ENCODE assay signal across 25 cellular contexts in the genomic region with DNA sequence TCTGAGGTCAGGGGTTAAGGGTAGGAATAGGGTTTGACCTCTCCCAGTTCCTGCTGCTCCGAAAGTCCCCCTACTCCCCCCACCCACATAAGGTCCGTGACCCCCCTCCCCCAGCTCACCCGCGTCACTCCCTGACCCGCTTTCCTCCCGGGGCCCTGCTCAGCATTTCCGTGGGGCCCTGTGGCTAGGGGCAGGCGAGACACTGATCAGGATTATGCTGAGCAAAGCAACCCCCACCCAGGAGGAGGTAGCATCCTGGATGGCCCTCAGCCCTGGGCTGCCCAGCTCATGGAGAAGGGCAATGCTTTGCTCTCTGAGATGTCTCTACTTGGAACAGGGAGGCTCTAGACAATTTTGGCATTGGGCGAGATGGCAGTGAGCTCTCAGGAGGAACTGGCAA. TPM values are rescaled to one million over a fixed set of nuclear protein-coding genes. Genes with fewer than 3 reads are reported as not detected.
DNase-seq lines count a peak whose midpoint lies in the region; ATAC-seq and TF ChIP-seq lines count a peak whose summit lies in the region.
"Had no signal": no experiment of that assay in that cellular context is flagged by ENCODE, and none has a peak within 500 bp of the region (broad histone marks: within the 10 kb centered on the region; RNA-seq: fewer than 3 reads in every experiment).

No MANE protein-coding gene starts in this region.

- H3K36me3 ChIP-seq in BLaER1 (no peaks in the 10 kb centered on the region), PC-3 (ENCODE audit: low read depth, low read length) (no peaks in the 10 kb centered on the region)
- no peaks in the 10 kb centered on the region for H3K36me3 ChIP-seq in CD4-positive, CD25-positive, alpha-beta regulatory T cell (ENCODE audit: control insufficient read depth, insufficient read depth, low read length)
- H3K36me3 ChIP-seq: colonic mucosa had no signal

- H3K4me1 ChIP-seq in BLaER1 (peaks cover 99% of the 10 kb centered on the region), PC-3 (ENCODE audit: insufficient read depth, low read length) (peaks cover 8% of the 10 kb centered on the region; the same call in 1 of the 2 replicates)
- peaks cover 72% of the 10 kb centered on the region for H3K4me1 ChIP-seq in CD4-positive, CD25-positive, alpha-beta regulatory T cell (ENCODE audit: control insufficient read depth, insufficient read depth, low read length, poor library complexity, severe bottlenecking)

- H3K4me1 Mint-ChIP-seq in CD4-positive, CD25-positive, alpha-beta regulatory T cell: peaks cover 7 to 69% (median 30%) of the 10 kb centered on the region in 4 donors
- H3K4me1 Mint-ChIP-seq in immature natural killer cell: peaks cover 41 to 42% of the 10 kb centered on the region in 2 donors

- no peak for DNase-seq in CD4-positive, CD25-positive, alpha-beta regulatory T cell
- no peak for DNase-seq in immature natural killer cell
- no peak for DNase-seq in NCI-H1436 (lab: John Stamatoyannopoulos, UW)
- DNase-seq in PC-3: no peak
- DNase-seq: activated CD4-positive, alpha-beta T cell treated with anti-CD3 and anti-CD28 coated beads, Interleukin-2, amount 50 U/mL, for 4 hours; activated gamma-delta T cell treated with Interleukin-2 at 50 U/mL for 16 hours; AML-193; colonic mucosa; islet precursor cell; naive B cell; NCI-H1105; NCI-H2107 had no signal

- H3K4me2 ChIP-seq in BLaER1: peak overlapping the region; percentile 88
- no peak overlapping the region for H3K4me2 ChIP-seq in PC-3 (ENCODE audit: low read length)
- H3K4me2 ChIP-seq: hepatocyte, KMS-11 had no signal

- peak overlapping the region; percentile 5 to 80 (median 72) for H3K4me3 Mint-ChIP-seq in CD4-positive, CD25-positive, alpha-beta regulatory T cell
- H3K4me3 Mint-ChIP-seq in immature natural killer cell: peak overlapping the region; percentile 33 to 83 (median 58)
- H3K4me3 Mint-ChIP-seq: naive B cell had no signal

- TF ChIP-seq CTCF in VCaP (conservative IDR thresholded peaks at IDR 0.05) (no peak), PC-3 (conservative IDR thresholded peaks at IDR 0.05; ENCODE audit: low read depth, low read length) (no peak)

- no TSS peak for BruUV-seq in PC-3 (replicated peaks; lab: Mats Ljungman, UMichigan)

- no peaks in the 10 kb centered on the region for H3K9me3 ChIP-seq in BLaER1
- no peaks in the 10 kb centered on the region for H3K9me3 ChIP-seq in CD4-positive, CD25-positive, alpha-beta regulatory T cell (ENCODE audit: control insufficient read depth in 2 of 2, low read length in 2 of 2)
- H3K9me3 ChIP-seq in PC-3 (ENCODE audit: low read length): no peaks in the 10 kb centered on the region
- H3K9me3 ChIP-seq: colonic mucosa had no signal

- H3K27me3 Mint-ChIP-seq in CD4-positive, CD25-positive, alpha-beta regulatory T cell: no peaks in the 10 kb centered on the region
- peaks cover 0 to 17% (median 7%) of the 10 kb centered on the region in 3 donors for H3K27me3 Mint-ChIP-seq in immature natural killer cell (ENCODE audit: low read depth in 3 of 3)

- no peaks in the 10 kb centered on the region for H3K9me2 ChIP-seq in PC-3 (replicated peaks; ENCODE audit: low read length)

- CTCF ChIA-PET in PC-3 (lab: Charles Lee): no interaction called here

- POLR2A ChIA-PET in PC-3 (lab: Charles Lee; ENCODE audit: unreplicated experiment): no interaction called here

- no peaks in the 10 kb centered on the region for H3K36me3 Mint-ChIP-seq in CD4-positive, CD25-positive, alpha-beta regulatory T cell
- no peaks in the 10 kb centered on the region for H3K36me3 Mint-ChIP-seq in immature natural killer cell
- H3K36me3 Mint-ChIP-seq: brain, naive B cell had no signal

- H2AFZ ChIP-seq in PC-3 (ENCODE audit: low read length): no peak overlapping the region
- H2AFZ ChIP-seq: hepatocyte had no signal

- H3K27ac ChIP-seq in BLaER1: peak overlapping the region; percentile 78
- H3K27ac ChIP-seq in CD4-positive, CD25-positive, alpha-beta regulatory T cell (ENCODE audit: insufficient read depth, low read length, poor library complexity, severe bottlenecking): peak overlapping the region; percentile 65
- H3K27ac ChIP-seq in VCaP: peak overlapping the region; percentile 99; the same call in 1 of the 2 replicates
- H3K27ac ChIP-seq in PC-3 (ENCODE audit: low read length): no peak overlapping the region
- H3K27ac ChIP-seq: colonic mucosa, hepatocyte, KMS-11 had no signal

- peak overlapping the region; percentile 56 to 94 (median 82) for H3K27ac Mint-ChIP-seq in CD4-positive, CD25-positive, alpha-beta regulatory T cell
- peak overlapping the region in 2 of 6 donors; percentile 19 to 22 for H3K27ac Mint-ChIP-seq in immature natural killer cell
- H3K27ac Mint-ChIP-seq: naive B cell, progenitor cell of endocrine pancreas had no signal

- ATAC-seq in CD4-positive, CD25-positive, alpha-beta regulatory T cell (ENCODE audit: low read depth in 2 of 2): no peak
- ATAC-seq in HG03521 (IDR thresholded peaks at IDR 0.05; ENCODE audit: unreplicated experiment): no peak
- ATAC-seq in PC-3: no peak

- H3F3A ChIP-seq in PC-3 (ENCODE audit: low read length, unreplicated experiment): no peaks in the 10 kb centered on the region

- H3K27me3 ChIP-seq in BLaER1 (no peaks in the 10 kb centered on the region), PC-3 (ENCODE audit: low read length) (no peaks in the 10 kb centered on the region)
- H3K27me3 ChIP-seq in CD4-positive, CD25-positive, alpha-beta regulatory T cell (ENCODE audit: control insufficient read depth, insufficient read depth, low read length): no peaks in the 10 kb centered on the region
- H3K27me3 ChIP-seq: colonic mucosa, hepatocyte had no signal

- no peaks in the 10 kb centered on the region for H3K79me2 ChIP-seq in PC-3 (ENCODE audit: low read length)
- H3K79me2 ChIP-seq: hepatocyte had no signal

- intact Hi-C loops in PC-3 (cut with micrococcal nuclease): no loop called here

- no peaks in the 10 kb centered on the region for H3K9me3 Mint-ChIP-seq in CD4-positive, CD25-positive, alpha-beta regulatory T cell
- H3K9me3 Mint-ChIP-seq in immature natural killer cell: peaks cover 0 to 2% (median 0%) of the 10 kb centered on the region in 6 donors
- H3K9me3 Mint-ChIP-seq: naive B cell had no signal

- H4K20me1 ChIP-seq in BLaER1 (no peaks in the 10 kb centered on the region), PC-3 (ENCODE audit: low read length) (no peaks in the 10 kb centered on the region)

- H3K9ac ChIP-seq in BLaER1 (peak overlapping the region; percentile 61; the same call in 1 of the 2 replicates), PC-3 (ENCODE audit: low read length) (no peak overlapping the region)
- H3K9ac ChIP-seq: KMS-11 had no signal

- H3K4me3 ChIP-seq in BLaER1: peak overlapping the region; percentile 50
- H3K4me3 ChIP-seq in CD4-positive, CD25-positive, alpha-beta regulatory T cell (ENCODE audit: low read depth, low read length): peak overlapping the region; percentile 48
- no peak overlapping the region for H3K4me3 ChIP-seq in PC-3 (ENCODE audit: low read length)
- H3K4me3 ChIP-seq: colonic mucosa, GM12878, hepatocyte had no signal

RNA-seq across cellular contexts. Expression of a gene that starts 3.7 kb away (rescaled TPM):
- total RNA-seq in CD4-positive, CD25-positive, alpha-beta regulatory T cell: 6.2 TPM
- 10 to 100 TPM; 10.6 to 16.7 (median 15.1) TPM for polyA plus RNA-seq in CD4-positive, CD25-positive, alpha-beta regulatory T cell
- polyA plus RNA-seq in immature natural killer cell: 1 to 10 TPM in 2 of 3 donors, under 1 TPM in 1; 0.40 to 1.6 (median 1.4) TPM
- total RNA-seq in PC-3 (2014; rRNA removed): 0.26 TPM in 1 of 2 replicates, not detected in the other
- total RNA-seq: endothelial cell of umbilical vein, fibroblast of villous mesenchyme, GM12878, lung microvascular endothelial cell, progenitor cell of endocrine pancreas had no signal
- polyA plus RNA-seq: endothelial cell of umbilical vein, GM12878 had no signal

RNA-seq across cellular contexts. Expression of a gene that starts 11.8 kb away (rescaled TPM):
- total RNA-seq in CD4-positive, CD25-positive, alpha-beta regulatory T cell: 0.94 TPM
- polyA plus RNA-seq in CD4-positive, CD25-positive, alpha-beta regulatory T cell: 1 to 10 TPM; 1.3 to 4.0 (median 2.8) TPM
- under 1 TPM; 0.22 to 0.52 (median 0.32) TPM for polyA plus RNA-seq in immature natural killer cell
- total RNA-seq in PC-3 (2014; rRNA removed): 0.58 and 2.8 TPM in 2 replicates
- total RNA-seq: endothelial cell of umbilical vein, fibroblast of villous mesenchyme, hepatocyte, temporal lobe had no signal
- polyA plus RNA-seq: endothelial cell of umbilical vein had no signal

RNA-seq across cellular contexts. Expression of a gene that starts 22.6 kb away (rescaled TPM):
- total RNA-seq in CD4-positive, CD25-positive, alpha-beta regulatory T cell: 0.22 TPM
- polyA plus RNA-seq in CD4-positive, CD25-positive, alpha-beta regulatory T cell: under 1 TPM in 2 of 4 donors, not detected in 2; 0.15 to 0.33 TPM
- 1 to 10 TPM in 1 of 3 donors, not detected in 2; 1.3 TPM for polyA plus RNA-seq in immature natural killer cell
- total RNA-seq in PC-3 (2014; rRNA removed): not detected in 2 replicates
- total RNA-seq: endothelial cell of umbilical vein, fibroblast of villous mesenchyme, GM12878, hepatocyte, lung microvascular endothelial cell, progenitor cell of endocrine pancreas, SK-MEL-5, temporal lobe had no signal
- polyA plus RNA-seq: endothelial cell of umbilical vein, GM12878, hepatocyte had no signal

RNA-seq across cellular contexts. Expression of a gene that starts 25.7 kb away (rescaled TPM):
- total RNA-seq in CD4-positive, CD25-positive, alpha-beta regulatory T cell: not detected
- polyA plus RNA-seq in CD4-positive, CD25-positive, alpha-beta regulatory T cell: under 1 TPM in 1 of 4 donors, not detected in 3; 0.25 TPM
- under 1 TPM in 1 of 3 donors, not detected in 2; 0.56 TPM for polyA plus RNA-seq in immature natural killer cell
- not detected in 2 replicates for total RNA-seq in PC-3 (2014; rRNA removed)
- total RNA-seq: colonic mucosa, endothelial cell of umbilical vein, fibroblast of villous mesenchyme, GM12878, hepatocyte, lung microvascular endothelial cell, progenitor cell of endocrine pancreas, SK-MEL-5, temporal lobe had no signal
- polyA plus RNA-seq: endothelial cell of umbilical vein had no signal

RNA-seq across cellular contexts. Expression of a gene that starts 37.6 kb away (rescaled TPM):
- total RNA-seq in CD4-positive, CD25-positive, alpha-beta regulatory T cell: 12.6 TPM
- polyA plus RNA-seq in CD4-positive, CD25-positive, alpha-beta regulatory T cell: 10 to 100 TPM in 3 of 4 donors, 1 to 10 TPM in 1; 9.5 to 18.0 (median 14.3) TPM
- 10 to 100 TPM; 12.0 to 16.1 (median 16.0) TPM for polyA plus RNA-seq in immature natural killer cell
- total RNA-seq in PC-3 (2014; rRNA removed): 15.2 and 15.6 TPM in 2 replicates
